2 cellular contexts compared by ENCODE assay signal in genomic region chr16:46428108-46429061, GRCh38.
TF ChIP-seq lines count a peak whose summit lies in the region.

No MANE protein-coding gene starts in this region.

TF ChIP-seq in HepG2, 621 proteins besides CTCF, POLR2A, EP300 and RAD21 (continued from another document):
- no peak for TF ChIP-seq ZBTB7A (CRISPR knock-in tag; IDR thresholded peaks at IDR 0.05)
- no peak for TF ChIP-seq HMGXB4 (CRISPR knock-in tag; IDR thresholded peaks at IDR 0.05; ENCODE audit: borderline replicate concordance in 1 of 2, low read depth in 1 of 2)
- no peak for TF ChIP-seq EED (CRISPR knock-in tag; IDR thresholded peaks at IDR 0.05)
- TF ChIP-seq YY1 (IDR thresholded peaks at IDR 0.05; ENCODE audit: insufficient read depth, insufficient replicate concordance, low read depth, low read length): no peak
- no peak for TF ChIP-seq SRY (CRISPR knock-in tag; IDR thresholded peaks at IDR 0.05)
- no peak for TF ChIP-seq ZSCAN5A (CRISPR knock-in tag; IDR thresholded peaks at IDR 0.05; ENCODE audit: borderline replicate concordance)
- no peak for TF ChIP-seq FLYWCH1 (CRISPR knock-in tag; IDR thresholded peaks at IDR 0.05)
- TF ChIP-seq SUZ12 (IDR thresholded peaks at IDR 0.05; ENCODE audit: low read depth, low read length): no peak

TF ChIP-seq in WTC11, 78 proteins besides CTCF, POLR2A, EP300 and RAD21 (continued from another document):
- TF ChIP-seq ERG (CRISPR knock-in tag; IDR thresholded peaks at IDR 0.05) (no peak), ATF3 (CRISPR knock-in tag; conservative IDR thresholded peaks at IDR 0.05) (no peak), MLX (CRISPR knock-in tag; IDR thresholded peaks at IDR 0.05) (no peak), CBFB (CRISPR knock-in tag; IDR thresholded peaks at IDR 0.05; ENCODE audit: low read depth) (no peak), FOXJ3 (CRISPR knock-in tag; IDR thresholded peaks at IDR 0.05; ENCODE audit: borderline replicate concordance) (no peak), IRF2 (CRISPR knock-in tag; IDR thresholded peaks at IDR 0.05; ENCODE audit: borderline replicate concordance, low read depth) (no peak)
